In the genomic region with DNA sequence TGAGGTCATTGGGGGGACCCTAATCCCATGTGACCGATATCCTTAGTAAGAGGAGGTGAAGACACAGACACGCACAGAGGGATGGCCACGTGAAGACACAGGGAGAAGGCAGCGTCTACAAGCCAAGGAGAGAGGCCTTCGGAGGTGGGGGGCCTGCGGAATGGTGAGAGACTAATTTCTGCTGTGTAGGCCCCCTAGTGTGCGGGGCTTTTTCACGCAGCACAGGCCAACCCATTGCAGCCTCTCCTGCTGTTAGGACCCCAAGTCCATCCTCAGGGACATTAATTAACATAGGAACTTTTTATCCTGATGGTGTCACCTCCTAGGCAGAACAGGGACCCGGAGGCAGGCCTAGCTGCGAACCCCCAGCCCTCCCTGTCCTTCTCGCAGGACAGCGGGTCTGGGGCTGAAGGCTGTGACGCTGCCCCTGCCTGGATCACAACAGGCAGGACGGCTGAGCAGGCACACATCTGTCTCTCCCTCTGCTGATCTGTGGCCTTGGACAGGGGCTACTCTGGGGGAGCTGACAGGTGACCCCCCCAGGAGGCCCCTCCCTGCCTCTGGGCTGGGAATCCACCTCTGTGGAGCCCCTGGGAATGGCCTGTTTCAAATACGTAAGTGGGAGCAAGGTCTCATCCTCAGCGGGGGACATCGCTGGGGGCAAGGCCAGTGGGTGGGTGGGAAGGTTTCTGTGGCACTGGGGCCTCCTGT, we compare ENCODE assay signal across 15 cellular contexts. TPM values are rescaled to one million over a fixed set of nuclear protein-coding genes. Genes with fewer than 3 reads are reported as not detected.
DNase-seq lines count a peak whose midpoint lies in the region.
"Had no signal": no experiment of that assay in that cellular context is flagged by ENCODE, and none has a peak within 500 bp of the region (broad histone marks: within the 10 kb centered on the region; RNA-seq: fewer than 3 reads in every experiment).

No MANE protein-coding gene starts in this region.

- no peaks in the 10 kb centered on the region for H3K79me1 ChIP-seq in neuronal stem cell (ENCODE audit: low read depth, low read length)

- peak overlapping the region; percentile 24 for H3K4ac ChIP-seq in neuronal stem cell (ENCODE audit: low read length)

- H3K9me3 Mint-ChIP-seq in dendritic cell treated with granulocyte-macrophage colony-stimulating factor and Interleukin-4, amounts not matched to agents 40 ng/mL and 50 ng/mL, for 4 days = no peaks in the 10 kb centered on the region
- H3K9me3 Mint-ChIP-seq: CD4-positive, alpha-beta T cell had no signal

- no peak overlapping the region for H2AFZ ChIP-seq in neuronal stem cell (ENCODE audit: low read length)
- H2AFZ ChIP-seq: PC-9 had no signal

- no peak overlapping the region for H3K4me3 ChIP-seq in BLaER1 treated with 17β-estradiol and CSF1 and Interleukin-3, amounts not matched to agents 10 nM and 100 nM
- no peak overlapping the region for H3K4me3 ChIP-seq in neuronal stem cell (ENCODE audit: low read length in 2 of 2)
- H3K4me3 ChIP-seq: PC-9 had no signal

- peak overlapping the region; percentile 64 for H3K27ac Mint-ChIP-seq in dendritic cell treated with granulocyte-macrophage colony-stimulating factor and Interleukin-4, amounts not matched to agents 40 ng/mL and 50 ng/mL, for 4 days
- H3K27ac Mint-ChIP-seq: B cell; CD4-positive, alpha-beta T cell had no signal

- peak; percentile 8 for DNase-seq in GM03348 (ENCODE audit: low spot score)
- DNase-seq in neuronal stem cell (ENCODE audit: low spot score) = no peak
- DNase-seq in NK-92 (lab: John Stamatoyannopoulos, UW; ENCODE audit: unreplicated experiment) = no peak
- DNase-seq in RKO (ENCODE audit: low spot score) = no peak
- DNase-seq in medulla oblongata (ENCODE audit: extremely low spot score) = no peak
- DNase-seq: CD4-positive, alpha-beta T cell; HCEC 1CT; NCI-H1105 treated with DMSO at 0.1 percent for 48 hours; NCI-H187 treated with DMSO at 0.1 percent for 48 hours; NCI-H774; PC-9 had no signal

- H3K9me3 ChIP-seq in BLaER1 treated with 17β-estradiol and CSF1 and Interleukin-3, amounts not matched to agents 10 nM and 100 nM (replicated peaks in 1 of 11) = no peaks in the 10 kb centered on the region
- H3K9me3 ChIP-seq in neuronal stem cell (replicated peaks in 1 of 2; ENCODE audit: control insufficient read depth in 2 of 2, insufficient read depth in 1 of 2, low read depth in 1 of 2, low read length in 2 of 2) = no peaks in the 10 kb centered on the region

- no peak overlapping the region for H4K91ac ChIP-seq in neuronal stem cell (ENCODE audit: low read depth, low read length, poor library complexity)

- no peak overlapping the region for H3K27ac ChIP-seq in BLaER1 treated with 17β-estradiol and CSF1 and Interleukin-3, amounts not matched to agents 10 nM and 100 nM
- H3K27ac ChIP-seq in neuronal stem cell (replicated peaks; ENCODE audit: low read length) = no peak overlapping the region
- H3K27ac ChIP-seq: HL-60, PC-9 had no signal

- H3K4me1 Mint-ChIP-seq in dendritic cell treated with granulocyte-macrophage colony-stimulating factor and Interleukin-4, amounts not matched to agents 40 ng/mL and 50 ng/mL, for 4 days (ENCODE audit: low read depth) = peaks cover 31% of the 10 kb centered on the region

- peaks cover 29% of the 10 kb centered on the region for H3K27me3 Mint-ChIP-seq in dendritic cell treated with granulocyte-macrophage colony-stimulating factor and Interleukin-4, amounts not matched to agents 40 ng/mL and 50 ng/mL, for 4 days
- H3K27me3 Mint-ChIP-seq: B cell had no signal

- no peak overlapping the region for H2BK5ac ChIP-seq in neuronal stem cell (ENCODE audit: low read length)

- no peak overlapping the region for H2BK120ac ChIP-seq in neuronal stem cell (ENCODE audit: low read depth, low read length)

- no peaks in the 10 kb centered on the region for H3K36me3 ChIP-seq in BLaER1 treated with 17β-estradiol and CSF1 and Interleukin-3, amounts not matched to agents 10 nM and 100 nM
- no peaks in the 10 kb centered on the region for H3K36me3 ChIP-seq in neuronal stem cell (replicated peaks in 1 of 2; ENCODE audit: control insufficient read depth in 2 of 2, insufficient read depth in 2 of 2, low read length in 2 of 2)

- peaks cover 0 to 91% (median 0%) of the 10 kb centered on the region in 11 experiments; a peak in 11 of 22 replicates for H4K20me1 ChIP-seq in BLaER1 treated with 17β-estradiol and CSF1 and Interleukin-3, amounts not matched to agents 10 nM and 100 nM

- H2AK5ac ChIP-seq in neuronal stem cell (ENCODE audit: low read depth, low read length) = peak overlapping the region; percentile 83

- no CpG with 5 or more reads among the region's 17 CpGs for WGBS in neuronal stem cell (ENCODE audit: extremely low coverage in 2 of 2, insufficient read length in 2 of 2, insufficient replicate concordance in 1 of 2), 2 donors

- H3K23ac ChIP-seq in neuronal stem cell (ENCODE audit: low read depth, low read length, poor library complexity) = peak overlapping the region; percentile 17

- peak overlapping the region in 6 of 11 experiments; percentile 7 to 31 (median 12); a peak in 3 of 22 replicates for H3K4me2 ChIP-seq in BLaER1 treated with 17β-estradiol and CSF1 and Interleukin-3, amounts not matched to agents 10 nM and 100 nM
- no peak overlapping the region for H3K4me2 ChIP-seq in neuronal stem cell (ENCODE audit: insufficient read depth, low read length, poor library complexity, severe bottlenecking)
- H3K4me2 ChIP-seq: PC-9 had no signal

- intact Hi-C loops in dendritic cell treated with granulocyte-macrophage colony-stimulating factor and Interleukin-4, amounts not matched to agents 40 ng/mL and 50 ng/mL, for 4 days (cut with micrococcal nuclease) = no loop called here

- H3K4me3 Mint-ChIP-seq in dendritic cell treated with granulocyte-macrophage colony-stimulating factor and Interleukin-4, amounts not matched to agents 40 ng/mL and 50 ng/mL, for 4 days = no peak overlapping the region
- H3K4me3 Mint-ChIP-seq: B cell; CD4-positive, alpha-beta T cell had no signal

- H3K9ac ChIP-seq in BLaER1 treated with 17β-estradiol and CSF1 and Interleukin-3, amounts not matched to agents 10 nM and 100 nM = 0 out of 22 replicates have a peak overlapping the region, but pooled peaks of 1 of the 11 experiments have one; percentile 9
- H3K9ac ChIP-seq in neuronal stem cell (ENCODE audit: low read depth, low read length, poor library complexity) = no peak overlapping the region

- no peak overlapping the region for H2BK12ac ChIP-seq in neuronal stem cell (ENCODE audit: low read length)

- H2BK15ac ChIP-seq in neuronal stem cell (ENCODE audit: low read length) = no peak overlapping the region

- H3K18ac ChIP-seq in neuronal stem cell (ENCODE audit: low read length) = peak overlapping the region; percentile 71

- peaks cover 5% of the 10 kb centered on the region for H3K36me3 Mint-ChIP-seq in dendritic cell treated with granulocyte-macrophage colony-stimulating factor and Interleukin-4, amounts not matched to agents 40 ng/mL and 50 ng/mL, for 4 days (ENCODE audit: low read depth)

- H3K4me1 ChIP-seq in BLaER1 treated with 17β-estradiol and CSF1 and Interleukin-3, amounts not matched to agents 10 nM and 100 nM = peaks cover 30 to 49% (median 42%) of the 10 kb centered on the region in 10 experiments
- H3K4me1 ChIP-seq in neuronal stem cell (ENCODE audit: control insufficient read depth in 2 of 2, insufficient read depth in 1 of 2, low read depth in 1 of 2, low read length in 2 of 2) = peaks cover 0 to 6% of the 10 kb centered on the region in 2 donors

- H4K8ac ChIP-seq in neuronal stem cell (ENCODE audit: low read depth, low read length) = no peak overlapping the region

- no peak overlapping the region for H3K14ac ChIP-seq in neuronal stem cell (ENCODE audit: low read length)

- H3K27me3 ChIP-seq in BLaER1 treated with 17β-estradiol and CSF1 and Interleukin-3, amounts not matched to agents 10 nM and 100 nM = peaks cover 53 to 80% (median 75%) of the 10 kb centered on the region in 11 experiments
- H3K27me3 ChIP-seq in neuronal stem cell (ENCODE audit: control insufficient read depth in 3 of 3, insufficient read depth in 3 of 3, low read depth in 1 of 3, low read length in 3 of 3) = peaks cover 0 to 52% (median 12%) of the 10 kb centered on the region in 3 experiments

RNA-seq across cellular contexts. Expression of a gene that starts 7.9 kb away (rescaled TPM):
- 0.07 TPM for polyA plus RNA-seq in neuronal stem cell (2013, experiment 1 of 2)
- polyA plus RNA-seq in neuronal stem cell (2013, experiment 2 of 2) = 0.06 TPM

RNA-seq across cellular contexts. Expression of a gene that starts 39.3 kb away (rescaled TPM):
- not detected for polyA plus RNA-seq in neuronal stem cell (2013, experiment 1 of 2)
- not detected for polyA plus RNA-seq in neuronal stem cell (2013, experiment 2 of 2)

RNA-seq across cellular contexts. Expression of a gene that starts 39.4 kb away (rescaled TPM):
- not detected for polyA plus RNA-seq in neuronal stem cell (2013, experiment 1 of 2)
- polyA plus RNA-seq in neuronal stem cell (2013, experiment 2 of 2) = 0.01 TPM
